Comparison of ENCODE assay signal across 8 cellular contexts in genomic region chr17:58328195-58329034, GRCh38. TPM values are rescaled to one million over a fixed set of nuclear protein-coding genes. Genes with fewer than 3 reads are reported as not detected.
A peak's percentile ranks its signal among the peaks of the same experiment; 100 is the strongest.
DNase-seq lines count a peak whose midpoint lies in the region; ATAC-seq and TF ChIP-seq lines count a peak whose summit lies in the region.

Gene TSPOAP1 (minus strand): TSS chr17:58328795. CDS start chr17:58327920, 875 bp downstream.

- WGBS in right lobe of liver (ENCODE audit: insufficient coverage, low coverage, low lambda C conversion rate, missing lambda C conversion rate) = 13% methylated on average over 6 of the region's 23 CpGs

- peaks cover 40% of the 10 kb centered on the region for H3K79me2 ChIP-seq in OCI-LY3 (ENCODE audit: low read length)

- no peak; the same call in 1 of the 2 replicates for TF ChIP-seq CTCF in OCI-LY3 (IDR thresholded peaks at IDR 0.05; ENCODE audit: low read depth, low read length)
- TF ChIP-seq CTCF in right lobe of liver (IDR thresholded peaks at IDR 0.05) = no peak
- no peak for TF ChIP-seq CTCF in gastrocnemius medialis (IDR thresholded peaks at IDR 0.05 in 4 of 5, conservative IDR thresholded peaks at IDR 0.05 in 1 of 5)

- H2AFZ ChIP-seq in OCI-LY3 (ENCODE audit: low read depth, low read length) = no peak within 1 kb of the TSS

- no peaks in the 10 kb centered on the region for H3K27me3 ChIP-seq in OCI-LY3 (ENCODE audit: low read depth, low read length)
- H3K27me3 ChIP-seq in right lobe of liver = no peaks in the 10 kb centered on the region
- peaks cover 3 to 17% (median 7%) of the 10 kb centered on the region in 3 donors for H3K27me3 ChIP-seq in gastrocnemius medialis

- peak within 1 kb of the TSS; percentile 100 for H3K9ac ChIP-seq in OCI-LY3 (ENCODE audit: low read length)

- intact Hi-C loops in right lobe of liver (cut with DNase I) (loop anchor here in 1 of 2 donors (10.0 kb wide), 1 partner anchor 46 kb away; no protein-coding TSS in a partner anchor), gastrocnemius medialis (cut with DNase I; ENCODE audit: low total_unique reads) (no loop called here)

- H3K4me3 ChIP-seq in OCI-LY3 (ENCODE audit: low read length) (peak within 1 kb of the TSS; percentile 96), right lobe of liver (no peak within 1 kb of the TSS), gastrocnemius medialis (no peak within 1 kb of the TSS)

- H3K36me3 ChIP-seq in OCI-LY3 (replicated peaks; ENCODE audit: low read depth, low read length) = peaks cover 28% of the 10 kb centered on the region
- H3K36me3 ChIP-seq in right lobe of liver = no peaks in the 10 kb centered on the region
- H3K36me3 ChIP-seq in gastrocnemius medialis = no peaks in the 10 kb centered on the region

- no peak for TF ChIP-seq POLR2A in right lobe of liver (IDR thresholded peaks at IDR 0.05)
- TF ChIP-seq POLR2A in gastrocnemius medialis (IDR thresholded peaks at IDR 0.05) = no peak

- H3K4me2 ChIP-seq in OCI-LY3 (ENCODE audit: low read length) = peak within 1 kb of the TSS; percentile 92

- no peaks in the 10 kb centered on the region; the same call in 1 of the 2 replicates for H3K9me3 ChIP-seq in OCI-LY3 (ENCODE audit: insufficient read depth, low read length)
- H3K9me3 ChIP-seq in right lobe of liver = no peaks in the 10 kb centered on the region
- no peaks in the 10 kb centered on the region for H3K9me3 ChIP-seq in gastrocnemius medialis

- H4K20me1 ChIP-seq in OCI-LY3 (ENCODE audit: insufficient read depth, low read length) = peaks cover 47% of the 10 kb centered on the region

- peak; percentile 85 for DNase-seq in Ammon's horn (ENCODE audit: low spot score)
- DNase-seq in activated naive CD4-positive, alpha-beta T cell treated with anti-CD3 and anti-CD28 coated beads, Interleukin-2, amount 50 U/mL, for 16 hours = peak; percentile 80
- DNase-seq in right lobe of liver = peak in 1 of 3 donors; percentile 60
- peak; percentile 74 to 76 for DNase-seq in stimulated activated CD8-positive, alpha-beta memory T cell treated with anti-CD3 and anti-CD28 coated beads, Interleukin-15, amount 100 ng/mL, for 4 hours (ENCODE audit: low read depth in 2 of 2)
- DNase-seq in gastrocnemius medialis = no peak
- no peak for DNase-seq in NCI-H1105 treated with DMSO at 0.1 percent for 48 hours (lab: John Stamatoyannopoulos, UW)

- H3K27ac ChIP-seq in OCI-LY3 (ENCODE audit: low read length) (peak within 1 kb of the TSS; percentile 99), right lobe of liver (peak within 1 kb of the TSS in 2 of 3 donors; percentile 18 to 47), gastrocnemius medialis (no peak within 1 kb of the TSS)

- in situ Hi-C loops in gastrocnemius medialis (cut with MboI; ENCODE audit: low sequenced_read_pairs in 4 of 4) = no loop called here

- H3K4me1 ChIP-seq in OCI-LY3 (ENCODE audit: low read length) (peaks cover 32% of the 10 kb centered on the region), right lobe of liver (peaks cover 0 to 4% (median 0%) of the 10 kb centered on the region in 4 donors), gastrocnemius medialis (peaks cover 0 to 6% of the 10 kb centered on the region in 2 donors)

- ATAC-seq in GM19452 (IDR thresholded peaks at IDR 0.05; ENCODE audit: unreplicated experiment) (peak; percentile 16), right lobe of liver (peak in 1 of 4 donors; percentile 3), gastrocnemius medialis (no peak)

RNA-seq across cellular contexts. Expression of gene TSPOAP1, which starts in this region (rescaled TPM):
- 1 to 10 TPM in 5 of 6 experiments, under 1 TPM in 1; 0.87 to 8.3 (median 3.8) TPM for total RNA-seq in right lobe of liver
- 1 to 10 TPM in 2 of 4 donors, under 1 TPM in 2; 0.72 to 1.6 (median 1.0) TPM for total RNA-seq in gastrocnemius medialis

Comparison
In these comparisons a context has a peak if more than half of its experiments do, and no peak if none do; other contexts are left out.
1. DNase-seq: peak in Ammon's horn (single experiment), activated naive CD4-positive, alpha-beta T cell treated with anti-CD3 and anti-CD28 coated beads, Interleukin-2, amount 50 U/mL, for 16 hours (single experiment) and stimulated activated CD8-positive, alpha-beta memory T cell treated with anti-CD3 and anti-CD28 coated beads, Interleukin-15, amount 100 ng/mL, for 4 hours (2 of 2); none in gastrocnemius medialis (0 of 2) and NCI-H1105 treated with DMSO at 0.1 percent for 48 hours (single experiment).
2. H3K27ac ChIP-seq: peak in OCI-LY3 (single experiment) and right lobe of liver (2 of 3); none in gastrocnemius medialis (0 of 4).